Comparison of ENCODE assay signal across 8 cellular contexts in the genomic region with DNA sequence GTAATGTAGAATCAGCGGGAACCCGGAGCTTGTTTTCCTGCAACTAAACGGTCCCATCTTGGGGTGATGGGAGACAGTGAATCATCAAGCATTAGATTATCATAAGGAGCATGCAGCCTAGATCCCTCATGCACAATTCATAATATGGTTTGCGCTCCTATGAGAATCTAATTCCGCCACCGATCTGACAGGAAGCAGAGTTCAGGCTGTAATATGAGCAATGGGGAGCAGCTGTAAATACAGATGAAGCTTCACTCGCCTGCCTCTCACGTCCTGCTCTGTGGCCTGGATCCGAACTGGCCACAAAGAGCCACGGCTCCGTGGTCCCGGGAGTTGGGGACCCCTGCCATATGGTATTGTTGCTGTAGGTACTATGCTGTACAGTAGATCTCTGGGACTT. TPM values are rescaled to one million over a fixed set of nuclear protein-coding genes. Genes with fewer than 3 reads are reported as not detected.
DNase-seq lines count a peak whose midpoint lies in the region; ATAC-seq, FAIRE-seq and TF ChIP-seq lines count a peak whose summit lies in the region.

No MANE protein-coding gene starts in this region.

- DNase-seq in GM12891 (ENCODE audit: insufficient read length, low spot score) (no peak), amniotic epithelial cell (ENCODE audit: low read depth) (peak; percentile 10), T-helper 9 cell (no peak)
- no peak for DNase-seq in natural killer cell treated with Interleukin-12 subunit alpha and Interleukin-12 subunit beta and Interleukin-15 and Interleukin-18, amount 100 ng/mL, for 72 hours (ENCODE audit: low spot score)

- FAIRE-seq in GM12891 (lab: Jason Lieb, UNC) = peak; percentile 87

- peak overlapping the region; percentile 70 to 86 for H3K27ac Mint-ChIP-seq in natural killer cell treated with Interleukin-12 subunit alpha and Interleukin-12 subunit beta and Interleukin-15 and Interleukin-18, amount 100 ng/mL, for 72 hours

- ATAC-seq in HG03378 (IDR thresholded peaks at IDR 0.05; ENCODE audit: unreplicated experiment) (peak; percentile 48), GM21367 (IDR thresholded peaks at IDR 0.05; ENCODE audit: unreplicated experiment) (no peak), HG02870 (IDR thresholded peaks at IDR 0.05; ENCODE audit: unreplicated experiment) (no peak), GM21447 (IDR thresholded peaks at IDR 0.05; ENCODE audit: unreplicated experiment) (no peak)
- peak; percentile 65 to 73 for ATAC-seq in natural killer cell treated with Interleukin-12 subunit alpha and Interleukin-12 subunit beta and Interleukin-15 and Interleukin-18, amount 100 ng/mL, for 72 hours

- H3K36me3 Mint-ChIP-seq in natural killer cell treated with Interleukin-12 subunit alpha and Interleukin-12 subunit beta and Interleukin-15 and Interleukin-18, amount 100 ng/mL, for 72 hours = peaks cover 20% of the 10 kb centered on the region

- H3K4me1 Mint-ChIP-seq in natural killer cell treated with Interleukin-12 subunit alpha and Interleukin-12 subunit beta and Interleukin-15 and Interleukin-18, amount 100 ng/mL, for 72 hours (ENCODE audit: low read depth in 2 of 2) = peaks cover 45 to 49% of the 10 kb centered on the region in 2 donors

- H3K9me3 Mint-ChIP-seq in natural killer cell treated with Interleukin-12 subunit alpha and Interleukin-12 subunit beta and Interleukin-15 and Interleukin-18, amount 100 ng/mL, for 72 hours = peaks cover 6% of the 10 kb centered on the region

- TF ChIP-seq POLR2A in GM12891 (IDR thresholded peaks at IDR 0.05; ENCODE audit: low read depth, low read length) = no peak

- H3K4me3 Mint-ChIP-seq in natural killer cell treated with Interleukin-12 subunit alpha and Interleukin-12 subunit beta and Interleukin-15 and Interleukin-18, amount 100 ng/mL, for 72 hours = peak overlapping the region; percentile 84

- no peaks in the 10 kb centered on the region for H3K27me3 Mint-ChIP-seq in natural killer cell treated with Interleukin-12 subunit alpha and Interleukin-12 subunit beta and Interleukin-15 and Interleukin-18, amount 100 ng/mL, for 72 hours

TF ChIP-seq in GM12891, 5 proteins besides CTCF, POLR2A, EP300 and RAD21:
- no peak for TF ChIP-seq SPI1 (IDR thresholded peaks at IDR 0.05; ENCODE audit: low read depth, low read length)
- no peak for TF ChIP-seq PAX5 (IDR thresholded peaks at IDR 0.05; ENCODE audit: insufficient read depth, low read length, severe bottlenecking)
- TF ChIP-seq POLR2AphosphoS5 (IDR thresholded peaks at IDR 0.05; ENCODE audit: low read depth, low read length) = no peak
- no peak for TF ChIP-seq POU2F2 (IDR thresholded peaks at IDR 0.05; ENCODE audit: low read depth, low read length)
- no peak for TF ChIP-seq TAF1 (IDR thresholded peaks at IDR 0.05; ENCODE audit: low read depth, low read length)

RNA-seq across cellular contexts. Expression of a gene that starts 1.6 kb away (rescaled TPM):
- polyA plus RNA-seq in GM12891 (2012; ENCODE audit: low read depth, missing spikeins) = 57.7 TPM
- total RNA-seq in natural killer cell treated with Interleukin-12 subunit alpha and Interleukin-12 subunit beta and Interleukin-15 and Interleukin-18, amount 100 ng/mL, for 72 hours = 10 to 100 TPM; 10.0 to 13.5 TPM

RNA-seq across cellular contexts. Expression of a gene that starts 31.0 kb away (rescaled TPM):
- polyA plus RNA-seq in GM12891 (2012; ENCODE audit: low read depth, missing spikeins) = 114 TPM
- total RNA-seq in natural killer cell treated with Interleukin-12 subunit alpha and Interleukin-12 subunit beta and Interleukin-15 and Interleukin-18, amount 100 ng/mL, for 72 hours = 1 to 10 TPM; 1.4 to 3.8 TPM

Comparison
In these comparisons a context has a peak if more than half of its experiments do, and no peak if none do; other contexts are left out.
1. ATAC-seq: peak in HG03378 (single experiment) and natural killer cell treated with Interleukin-12 subunit alpha and Interleukin-12 subunit beta and Interleukin-15 and Interleukin-18, amount 100 ng/mL, for 72 hours (2 of 2); none in GM21367 (single experiment), HG02870 (single experiment) and GM21447 (single experiment).